1 cellular context compared by ENCODE assay signal in the genomic region with DNA sequence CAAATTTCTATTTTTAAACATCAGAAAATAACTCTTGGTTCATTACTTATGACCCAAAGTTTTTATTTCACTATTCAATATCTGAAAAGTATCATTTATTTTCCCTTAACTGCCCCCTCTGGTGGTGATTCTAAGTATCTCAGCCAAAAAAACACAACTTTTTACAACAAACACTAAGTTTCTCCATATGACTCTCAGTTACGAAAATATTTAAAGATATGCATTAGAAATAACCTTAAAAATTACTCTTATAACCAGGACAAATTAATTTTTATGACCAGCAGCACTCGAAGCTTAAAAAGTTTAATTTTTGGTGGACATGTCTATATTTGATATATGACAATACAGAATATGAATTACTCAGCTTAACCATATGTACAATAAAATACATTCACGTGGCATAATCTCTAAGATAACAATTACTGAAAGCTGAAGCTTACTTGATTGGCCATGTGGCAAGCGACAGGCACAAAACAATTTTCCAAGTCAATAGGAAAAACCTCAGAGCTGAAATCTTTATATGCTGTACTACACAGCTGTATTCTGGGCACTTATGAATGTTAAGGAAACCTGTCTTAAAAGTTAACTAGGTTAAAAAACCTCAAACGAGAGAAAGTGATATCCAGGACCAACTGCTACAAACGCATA.
TF ChIP-seq lines count a peak whose summit lies in the region.

No MANE protein-coding gene starts in this region.

TF ChIP-seq in WTC11, 78 proteins besides CTCF, POLR2A, EP300 and RAD21 (continued from another document):
- TF ChIP-seq, protein P1, sequence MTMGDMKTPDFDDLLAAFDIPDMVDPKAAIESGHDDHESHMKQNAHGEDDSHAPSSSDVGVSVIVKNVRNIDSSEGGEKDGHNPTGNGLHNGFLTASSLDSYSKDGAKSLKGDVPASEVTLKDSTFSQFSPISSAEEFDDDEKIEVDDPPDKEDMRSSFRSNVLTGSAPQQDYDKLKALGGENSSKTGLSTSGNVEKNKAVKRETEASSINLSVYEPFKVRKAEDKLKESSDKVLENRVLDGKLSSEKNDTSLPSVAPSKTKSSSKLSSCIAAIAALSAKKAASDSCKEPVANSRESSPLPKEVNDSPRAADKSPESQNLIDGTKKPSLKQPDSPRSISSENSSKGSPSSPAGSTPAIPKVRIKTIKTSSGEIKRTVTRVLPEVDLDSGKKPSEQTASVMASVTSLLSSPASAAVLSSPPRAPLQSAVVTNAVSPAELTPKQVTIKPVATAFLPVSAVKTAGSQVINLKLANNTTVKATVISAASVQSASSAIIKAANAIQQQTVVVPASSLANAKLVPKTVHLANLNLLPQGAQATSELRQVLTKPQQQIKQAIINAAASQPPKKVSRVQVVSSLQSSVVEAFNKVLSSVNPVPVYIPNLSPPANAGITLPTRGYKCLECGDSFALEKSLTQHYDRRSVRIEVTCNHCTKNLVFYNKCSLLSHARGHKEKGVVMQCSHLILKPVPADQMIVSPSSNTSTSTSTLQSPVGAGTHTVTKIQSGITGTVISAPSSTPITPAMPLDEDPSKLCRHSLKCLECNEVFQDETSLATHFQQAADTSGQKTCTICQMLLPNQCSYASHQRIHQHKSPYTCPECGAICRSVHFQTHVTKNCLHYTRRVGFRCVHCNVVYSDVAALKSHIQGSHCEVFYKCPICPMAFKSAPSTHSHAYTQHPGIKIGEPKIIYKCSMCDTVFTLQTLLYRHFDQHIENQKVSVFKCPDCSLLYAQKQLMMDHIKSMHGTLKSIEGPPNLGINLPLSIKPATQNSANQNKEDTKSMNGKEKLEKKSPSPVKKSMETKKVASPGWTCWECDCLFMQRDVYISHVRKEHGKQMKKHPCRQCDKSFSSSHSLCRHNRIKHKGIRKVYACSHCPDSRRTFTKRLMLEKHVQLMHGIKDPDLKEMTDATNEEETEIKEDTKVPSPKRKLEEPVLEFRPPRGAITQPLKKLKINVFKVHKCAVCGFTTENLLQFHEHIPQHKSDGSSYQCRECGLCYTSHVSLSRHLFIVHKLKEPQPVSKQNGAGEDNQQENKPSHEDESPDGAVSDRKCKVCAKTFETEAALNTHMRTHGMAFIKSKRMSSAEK (CRISPR knock-in tag; IDR thresholded peaks at IDR 0.05; ENCODE audit: borderline replicate concordance), result no peak
- TF ChIP-seq EMX1 (CRISPR knock-in tag; IDR thresholded peaks at IDR 0.05), result no peak
- TF ChIP-seq MXD4 (CRISPR knock-in tag; IDR thresholded peaks at IDR 0.05; ENCODE audit: borderline replicate concordance), result no peak
- TF ChIP-seq, protein P2, sequence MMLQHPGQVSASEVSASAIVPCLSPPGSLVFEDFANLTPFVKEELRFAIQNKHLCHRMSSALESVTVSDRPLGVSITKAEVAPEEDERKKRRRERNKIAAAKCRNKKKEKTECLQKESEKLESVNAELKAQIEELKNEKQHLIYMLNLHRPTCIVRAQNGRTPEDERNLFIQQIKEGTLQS (CRISPR knock-in tag; conservative IDR thresholded peaks at IDR 0.05), result no peak
- no peak for TF ChIP-seq TEAD1 (CRISPR knock-in tag; IDR thresholded peaks at IDR 0.05)
- no peak for TF ChIP-seq HMGA2 (CRISPR knock-in tag; IDR thresholded peaks at IDR 0.05)
- no peak for TF ChIP-seq GRHL2 (CRISPR knock-in tag; IDR thresholded peaks at IDR 0.05; ENCODE audit: insufficient replicate concordance, severe bottlenecking)
